1 cellular context compared by ENCODE assay signal in genomic region chr9:111287127-111287526, GRCh38.
TF ChIP-seq lines count a peak whose summit lies in the region.

No MANE protein-coding gene starts in this region.

TF ChIP-seq in GM23338, 12 proteins besides CTCF, POLR2A, EP300 and RAD21 (continued from another document):
- TF ChIP-seq ZNF462 (CRISPR knock-in tag; IDR thresholded peaks at IDR 0.05) = peak; percentile 66
TF ChIP-seq in GM23338: peak in this region for 1.
